ENCODE assay signal across 8 cellular contexts in genomic region chr15:40511472-40512133, GRCh38. TPM values are rescaled to one million over a fixed set of nuclear protein-coding genes. Genes with fewer than 3 reads are reported as not detected.
DNase-seq lines count a peak whose midpoint lies in the region; ATAC-seq and TF ChIP-seq lines count a peak whose summit lies in the region.

No MANE protein-coding gene starts in this region.

- intact Hi-C loops in Right ventricle myocardium inferior (cut with DNase I) = loop anchor here (10.0 kb wide), 4 partner anchors 53 to 383 kb away; partner anchors contain the start of genes CCDC32, RAD51, RMDN3 and RPUSD2

- ATAC-seq in GM18907 (IDR thresholded peaks at IDR 0.05; ENCODE audit: unreplicated experiment) (peak; percentile 51), Right ventricle myocardium inferior (peak; percentile 91)

- CTCF ChIA-PET in BJ (lab: Yijun Ruan, JAX) = no interaction called here

- H3K4me3 ChIP-seq in BJ (ENCODE audit: low read depth, low read length) = peak overlapping the region; percentile 49

- H3K27ac Mint-ChIP-seq in activated naive CD4-positive, alpha-beta T cell treated with anti-CD3 and anti-CD28 coated beads, Interleukin-2, amount 50 U/mL, for 24 hours = no peak overlapping the region

- H3K4me3 Mint-ChIP-seq in activated naive CD4-positive, alpha-beta T cell treated with anti-CD3 and anti-CD28 coated beads, Interleukin-2, amount 50 U/mL, for 24 hours = peak overlapping the region; percentile 84

- H3K36me3 ChIP-seq in BJ (ENCODE audit: control insufficient read depth, insufficient read depth, low read length) = no peaks in the 10 kb centered on the region

- POLR2A ChIA-PET in BJ (lab: Charles Lee) = no interaction called here

- no peak for TF ChIP-seq CTCF in BJ (IDR thresholded peaks at IDR 0.05; ENCODE audit: insufficient read depth, low read depth, low read length)

- H3K27me3 ChIP-seq in BJ (ENCODE audit: control insufficient read depth, insufficient read depth, low read length) = peaks cover 9% of the 10 kb centered on the region

- DNase-seq in BJ (ENCODE audit: low read depth) = no peak
- DNase-seq in LoVo (ENCODE audit: low spot score) = peak; percentile 76
- peak; percentile 89 for DNase-seq in Right ventricle myocardium inferior (ENCODE audit: missing footprints)
- DNase-seq in occipital lobe (lab: John Stamatoyannopoulos, UW) = peak; percentile 25
- DNase-seq in NCI-H187 treated with DMSO at 0.1 percent for 48 hours (lab: John Stamatoyannopoulos, UW) = no peak
- DNase-seq in pons (ENCODE audit: low spot score) = no peak

- H3K4me1 Mint-ChIP-seq in activated naive CD4-positive, alpha-beta T cell treated with anti-CD3 and anti-CD28 coated beads, Interleukin-2, amount 50 U/mL, for 24 hours = peaks cover 24% of the 10 kb centered on the region

- H3K36me3 Mint-ChIP-seq in activated naive CD4-positive, alpha-beta T cell treated with anti-CD3 and anti-CD28 coated beads, Interleukin-2, amount 50 U/mL, for 24 hours = no peaks in the 10 kb centered on the region

- peaks cover 33% of the 10 kb centered on the region for H3K27me3 Mint-ChIP-seq in activated naive CD4-positive, alpha-beta T cell treated with anti-CD3 and anti-CD28 coated beads, Interleukin-2, amount 50 U/mL, for 24 hours

- no peaks in the 10 kb centered on the region for H3K9me3 Mint-ChIP-seq in activated naive CD4-positive, alpha-beta T cell treated with anti-CD3 and anti-CD28 coated beads, Interleukin-2, amount 50 U/mL, for 24 hours

RNA-seq across cellular contexts. Expression of gene CHST14, which starts 40.8 kb away (rescaled TPM):
- 18.6 and 32.3 TPM in 2 replicates for polyA plus RNA-seq in BJ (2011; rRNA removed)
- polyA minus RNA-seq in BJ (2011; rRNA and poly(A)+ RNA removed) = 14.3 and 16.3 TPM in 2 replicates
- total RNA-seq in Right ventricle myocardium inferior (7.6 TPM), occipital lobe (1.6 TPM)

RNA-seq across cellular contexts. Expression of gene CCDC32, which starts 53.2 kb away (rescaled TPM):
- 14.1 and 14.8 TPM in 2 replicates for polyA plus RNA-seq in BJ (2011; rRNA removed)
- polyA minus RNA-seq in BJ (2011; rRNA and poly(A)+ RNA removed) = 2.6 and 3.5 TPM in 2 replicates
- total RNA-seq in Right ventricle myocardium inferior (15.6 TPM), occipital lobe (25.9 TPM)

RNA-seq across cellular contexts. Expression of gene RPUSD2, which starts 57.5 kb away (rescaled TPM):
- polyA plus RNA-seq in BJ (2011; rRNA removed) = 7.5 and 9.3 TPM in 2 replicates
- polyA minus RNA-seq in BJ (2011; rRNA and poly(A)+ RNA removed) = 8.6 and 12.1 TPM in 2 replicates
- 8.3 TPM for total RNA-seq in Right ventricle myocardium inferior
- 14.2 TPM for total RNA-seq in occipital lobe

Comparison
In these comparisons a context has a peak if more than half of its experiments do, and no peak if none do; other contexts are left out.
1. DNase-seq: peak in LoVo (single experiment), Right ventricle myocardium inferior (single experiment) and occipital lobe (single experiment); none in BJ (single experiment), NCI-H187 treated with DMSO at 0.1 percent for 48 hours (single experiment) and pons (single experiment).